ENCODE assay signal across 10 cellular contexts in genomic region chr11:60759438-60760225, GRCh38. TPM values are rescaled to one million over a fixed set of nuclear protein-coding genes. Genes with fewer than 3 reads are reported as not detected.
"Had no signal": no experiment of that assay in that cellular context is flagged by ENCODE, and none has a peak within 500 bp of the region (broad histone marks: within the 10 kb centered on the region; RNA-seq: fewer than 3 reads in every experiment).

No MANE protein-coding gene starts in this region.

RNA-seq across cellular contexts. Expression of gene MS4A15, which starts 3.0 kb away (rescaled TPM):
- total RNA-seq: activated T-cell treated with anti-CD3 and anti-CD28 coated beads, Interleukin-2, amount 50 U/mL, for 72 hours; ascending aorta; gastrocnemius medialis; heart left ventricle; left ventricle myocardium inferior; natural killer cell treated with Interleukin-12 subunit alpha and Interleukin-12 subunit beta and Interleukin-15 and Interleukin-18, amount 100 ng/mL, for 72 hours; renal cortical epithelial cell; sigmoid colon had no signal
- polyA plus RNA-seq: esophagus, heart left ventricle, immature natural killer cell had no signal

RNA-seq across cellular contexts. Expression of gene MS4A10, which starts 25.5 kb away (rescaled TPM):
- total RNA-seq: activated T-cell treated with anti-CD3 and anti-CD28 coated beads, Interleukin-2, amount 50 U/mL, for 72 hours; ascending aorta; gastrocnemius medialis; heart left ventricle; left ventricle myocardium inferior; natural killer cell treated with Interleukin-12 subunit alpha and Interleukin-12 subunit beta and Interleukin-15 and Interleukin-18, amount 100 ng/mL, for 72 hours; renal cortical epithelial cell; sigmoid colon had no signal
- polyA plus RNA-seq: esophagus, heart left ventricle, immature natural killer cell, sigmoid colon had no signal

RNA-seq across cellular contexts. Expression of gene MS4A18, which starts 35.1 kb away (rescaled TPM):
- total RNA-seq: activated T-cell treated with anti-CD3 and anti-CD28 coated beads, Interleukin-2, amount 50 U/mL, for 72 hours; ascending aorta; gastrocnemius medialis; heart left ventricle; left ventricle myocardium inferior; natural killer cell treated with Interleukin-12 subunit alpha and Interleukin-12 subunit beta and Interleukin-15 and Interleukin-18, amount 100 ng/mL, for 72 hours; renal cortical epithelial cell; sigmoid colon had no signal
- polyA plus RNA-seq: esophagus, heart left ventricle, immature natural killer cell had no signal
